1 cellular context compared by ENCODE assay signal in the genomic region with DNA sequence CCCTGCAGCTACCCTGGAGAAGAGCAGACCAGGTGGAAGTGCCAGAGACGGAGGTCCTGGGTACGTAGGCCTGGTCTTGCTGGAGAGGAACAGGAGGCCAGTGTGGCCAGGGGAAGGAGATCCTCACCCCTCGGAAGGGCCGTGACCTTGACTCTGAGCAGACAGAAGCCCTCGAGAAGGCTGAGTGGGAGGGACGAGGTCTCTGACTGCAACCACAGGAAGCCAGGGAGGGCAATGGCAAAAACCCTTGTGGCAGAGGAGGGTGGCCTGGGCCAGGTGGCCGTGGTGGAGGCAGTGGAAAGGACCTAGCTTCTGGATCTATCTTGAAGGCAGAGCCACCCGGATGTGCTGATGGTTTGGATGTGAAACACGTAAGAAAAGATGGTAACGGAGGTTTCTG.
TF ChIP-seq lines count a peak whose summit lies in the region.

No MANE protein-coding gene starts in this region.

TF ChIP-seq in WTC11, 78 proteins besides CTCF, POLR2A, EP300 and RAD21 (continued from another document):
- TF ChIP-seq, protein P1, sequence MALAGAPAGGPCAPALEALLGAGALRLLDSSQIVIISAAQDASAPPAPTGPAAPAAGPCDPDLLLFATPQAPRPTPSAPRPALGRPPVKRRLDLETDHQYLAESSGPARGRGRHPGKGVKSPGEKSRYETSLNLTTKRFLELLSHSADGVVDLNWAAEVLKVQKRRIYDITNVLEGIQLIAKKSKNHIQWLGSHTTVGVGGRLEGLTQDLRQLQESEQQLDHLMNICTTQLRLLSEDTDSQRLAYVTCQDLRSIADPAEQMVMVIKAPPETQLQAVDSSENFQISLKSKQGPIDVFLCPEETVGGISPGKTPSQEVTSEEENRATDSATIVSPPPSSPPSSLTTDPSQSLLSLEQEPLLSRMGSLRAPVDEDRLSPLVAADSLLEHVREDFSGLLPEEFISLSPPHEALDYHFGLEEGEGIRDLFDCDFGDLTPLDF (CRISPR knock-in tag; IDR thresholded peaks at IDR 0.05): no peak
